ENCODE assay signal across 31 cellular contexts in the genomic region with DNA sequence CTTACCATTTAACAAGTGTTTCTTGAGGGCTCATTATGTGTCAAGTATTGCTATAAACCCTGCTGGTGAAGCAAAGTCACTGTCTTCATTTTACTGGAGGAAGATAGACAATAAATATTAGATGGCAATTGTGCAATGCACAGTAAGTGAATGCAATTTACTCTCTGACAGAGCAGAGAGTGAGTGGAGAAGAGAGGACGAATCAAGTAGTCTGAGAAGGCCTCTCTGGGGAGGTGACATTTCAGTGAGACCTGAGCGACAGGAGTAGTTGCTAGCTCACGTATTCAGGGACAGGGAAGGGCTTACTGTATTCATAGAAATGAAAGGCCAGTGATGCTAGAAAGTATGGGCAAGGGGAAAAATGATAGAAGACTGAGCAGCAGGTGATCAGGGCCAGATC. TPM values are rescaled to one million over a fixed set of nuclear protein-coding genes. Genes with fewer than 3 reads are reported as not detected.
"Had no signal": no experiment of that assay in that cellular context is flagged by ENCODE, and none has a peak within 500 bp of the region (broad histone marks: within the 10 kb centered on the region; RNA-seq: fewer than 3 reads in every experiment).

No MANE protein-coding gene starts in this region.

- DNase-seq: activated B cell treated with CpG ODN at 0.5 μM for 24 hours; activated CD4-positive, alpha-beta T cell treated with anti-CD3 and anti-CD28 coated beads for 1 hour; activated CD4-positive, alpha-beta T cell treated with anti-CD3 and anti-CD28 coated beads, Interleukin-2, amount 10 ng/mL, durations not matched to agents 24 days and 14 days; activated CD4-positive, alpha-beta T cell treated with anti-CD3 and anti-CD28 coated beads, Interleukin-2, amount 50 U/mL, for 48 hours; activated CD8-positive, alpha-beta memory T cell treated with anti-CD3 and anti-CD28 coated beads for 24 hours; activated effector memory CD4-positive, alpha-beta T cell treated with anti-CD3 and anti-CD28 coated beads, Interleukin-2, amount 50 U/mL, for 16 hours; activated naive CD4-positive, alpha-beta T cell treated with Interleukin-2 at 50 U/mL for 16 hours; activated naive CD8-positive, alpha-beta T cell treated with anti-CD3 and anti-CD28 coated beads, Interleukin-2, amount 50 U/mL, for 24 hours; activated T-cell treated with anti-CD3 and anti-CD28 coated beads, Interleukin-2, amount 50 U/mL, for 4 hours; amniotic stem cell; body of pancreas; central memory CD4-positive, alpha-beta T cell; NCI-H1092; NCI-H1417 treated with DMSO at 0.1 percent for 48 hours; NCI-H1694 treated with DMSO at 0.1 percent for 48 hours; NCI-H2081; NCI-H2171; NCI-H345; NCI-H510A treated with DMSO at 0.1 percent for 48 hours; NCI-H748 treated with DMSO at 0.1 percent for 48 hours; NK-92 treated with Interleukin-12 subunit alpha and Interleukin-12 subunit beta, amount 100 ng/mL, for 24 hours; OCI-M1; RPMI8226; T-cell; T-helper 2 cell; T1000 had no signal

- H3K27ac ChIP-seq: ascending aorta, body of pancreas, SK-N-MC had no signal

- H3K4me3 ChIP-seq: ascending aorta, body of pancreas, SK-N-MC had no signal

- H3K9me3 ChIP-seq: ascending aorta, body of pancreas had no signal

- FAIRE-seq: bronchial epithelial cell, TTC549 had no signal

- H3K36me3 ChIP-seq: ascending aorta had no signal

RNA-seq across cellular contexts. Expression of a gene that starts 1.2 kb away (rescaled TPM):
- total RNA-seq: activated B cell treated with CpG ODN at 0.5 μM for 24 hours; activated CD4-positive, alpha-beta T cell treated with anti-CD3 and anti-CD28 coated beads, Interleukin-2, amount 10 ng/mL, durations not matched to agents 24 days and 14 days; activated naive CD4-positive, alpha-beta T cell treated with anti-CD3 and anti-CD28 coated beads, Interleukin-2, amount 50 U/mL, for 72 hours; activated T-cell treated with anti-CD3 and anti-CD28 coated beads, Interleukin-2, amount 50 U/mL, for 4 hours had no signal
